24 cellular contexts compared by ENCODE assay signal in the genomic region with DNA sequence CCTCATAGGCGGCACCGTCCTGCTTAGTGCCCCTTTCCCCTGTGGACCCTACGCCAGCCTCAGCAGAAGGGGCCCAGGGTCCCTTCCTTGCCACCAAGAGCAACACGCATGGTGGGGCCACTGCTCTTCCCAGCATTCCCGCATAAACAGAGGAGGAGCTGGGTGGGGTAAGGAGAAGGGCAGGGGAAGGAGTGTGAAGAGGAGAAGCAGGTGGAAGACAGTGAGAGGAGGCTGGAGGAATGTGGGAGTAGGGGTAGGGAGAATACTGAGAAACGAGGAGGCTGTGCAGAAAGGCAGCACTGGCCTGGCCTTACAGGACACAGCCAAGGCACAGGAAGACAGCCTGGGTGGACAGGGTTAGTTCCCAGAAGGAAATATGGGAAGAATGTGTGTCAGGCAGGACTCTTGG. TPM values are rescaled to one million over a fixed set of nuclear protein-coding genes. Genes with fewer than 3 reads are reported as not detected.
"Had no signal": no experiment of that assay in that cellular context is flagged by ENCODE, and none has a peak within 500 bp of the region (broad histone marks: within the 10 kb centered on the region; RNA-seq: fewer than 3 reads in every experiment).

No MANE protein-coding gene starts in this region.

- H3K4me1 Mint-ChIP-seq: activated CD4-positive, alpha-beta T cell treated with anti-CD3 and anti-CD28 coated beads, Interleukin-2, amount 10 ng/mL, durations not matched to agents 7 days and 5 days; activated naive CD8-positive, alpha-beta T cell treated with anti-CD3 and anti-CD28 coated beads, Interleukin-2, amount 10 ng/mL, durations not matched to agents 7 days and 5 days; memory B cell; natural killer cell had no signal

- H3K4me1 ChIP-seq: gastrocnemius medialis, heart left ventricle, left ventricle myocardium inferior, stomach, testis had no signal

- H3K36me3 ChIP-seq: ovary had no signal

- DNase-seq: activated CD4-positive, alpha-beta T cell treated with anti-CD3 and anti-CD28 coated beads, Interleukin-2, amount 10 ng/mL, durations not matched to agents 7 days and 5 days; activated CD4-positive, CD25-positive, alpha-beta regulatory T cell; activated CD8-positive, alpha-beta memory T cell treated with anti-CD3 and anti-CD28 coated beads, Interleukin-2, amount 50 U/mL, for 48 hours; activated naive CD4-positive, alpha-beta T cell; activated naive CD8-positive, alpha-beta T cell treated with anti-CD3 and anti-CD28 coated beads, Interleukin-2, amount 10 ng/mL, durations not matched to agents 7 days and 5 days; anterior cingulate cortex; brain microvascular endothelial cell; cerebellar nuclear complex; effector memory CD4-positive, alpha-beta T cell; gastrocnemius medialis; heart left ventricle; islet precursor cell; left ventricle myocardium inferior; natural killer cell; ovary; stimulated activated CD4-positive, alpha-beta T cell treated with anti-CD3 and anti-CD28 coated beads, Interleukin-1b, Interleukin-23, amount 100 ng/mL, for 48 hours; stomach; SW 1271; testis had no signal

- H3K27me3 ChIP-seq: brain microvascular endothelial cell, gastrocnemius medialis, heart left ventricle, ovary, stomach, testis had no signal

- H3K27me3 Mint-ChIP-seq: activated CD4-positive, alpha-beta T cell treated with anti-CD3 and anti-CD28 coated beads, Interleukin-2, amount 10 ng/mL, durations not matched to agents 7 days and 5 days; activated naive CD8-positive, alpha-beta T cell treated with anti-CD3 and anti-CD28 coated beads, Interleukin-2, amount 10 ng/mL, durations not matched to agents 7 days and 5 days; memory B cell had no signal

- H3K9me3 ChIP-seq: testis had no signal

- H3K27ac Mint-ChIP-seq: activated CD4-positive, alpha-beta T cell treated with anti-CD3 and anti-CD28 coated beads, Interleukin-2, amount 10 ng/mL, durations not matched to agents 7 days and 5 days; activated naive CD8-positive, alpha-beta T cell treated with anti-CD3 and anti-CD28 coated beads, Interleukin-2, amount 10 ng/mL, durations not matched to agents 7 days and 5 days; memory B cell; T-helper 2 cell treated with Interferon-gamma antibody and Interleukin-4, amounts not matched to agents 5 μg/mL and 100 μg/mL, for 36 hours had no signal

- H3K27ac ChIP-seq: brain microvascular endothelial cell, epithelial cell of prostate, gastrocnemius medialis, heart left ventricle, left ventricle myocardium inferior, ovary, stomach, testis had no signal

- H3K4me3 ChIP-seq: gastrocnemius medialis, heart left ventricle, left ventricle myocardium inferior, ovary, stomach, testis had no signal

- ATAC-seq: gastrocnemius medialis had no signal

- H3K4me3 Mint-ChIP-seq: activated CD4-positive, alpha-beta T cell treated with anti-CD3 and anti-CD28 coated beads, Interleukin-2, amount 10 ng/mL, durations not matched to agents 7 days and 5 days; activated naive CD8-positive, alpha-beta T cell treated with anti-CD3 and anti-CD28 coated beads, Interleukin-2, amount 10 ng/mL, durations not matched to agents 7 days and 5 days; memory B cell; natural killer cell; T-helper 2 cell treated with Interferon-gamma antibody and Interleukin-4, amounts not matched to agents 5 μg/mL and 100 μg/mL, for 36 hours had no signal

RNA-seq across cellular contexts. Expression of a gene that starts 49.9 kb away (rescaled TPM):
- total RNA-seq: activated CD4-positive, alpha-beta T cell treated with anti-CD3 and anti-CD28 coated beads, Interleukin-2, amount 10 ng/mL, durations not matched to agents 7 days and 5 days; activated naive CD8-positive, alpha-beta T cell treated with anti-CD3 and anti-CD28 coated beads, Interleukin-2, amount 10 ng/mL, durations not matched to agents 7 days and 5 days; heart left ventricle; left ventricle myocardium inferior; mucosa of gallbladder; natural killer cell; ovary; testis; urinary bladder had no signal
- polyA plus RNA-seq: ovary, stomach, urinary bladder had no signal
